In the genomic region with DNA sequence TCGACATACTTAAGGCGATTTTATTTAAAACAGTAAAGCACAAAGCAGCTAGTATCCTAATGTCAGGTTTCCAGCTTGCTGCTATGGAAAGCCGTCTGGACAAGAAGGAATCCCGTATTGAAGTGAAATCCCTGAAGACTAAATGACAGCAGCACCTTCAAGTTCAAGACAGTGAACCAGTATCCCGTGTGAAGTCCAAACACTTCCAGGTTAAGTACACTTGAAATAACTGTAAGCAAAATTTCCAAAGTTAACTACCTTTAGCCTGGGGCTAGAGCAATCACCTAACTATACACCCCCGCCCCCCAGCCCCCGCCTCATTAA, we compare ENCODE assay signal across 9 cellular contexts. TPM values are rescaled to one million over a fixed set of nuclear protein-coding genes. Genes with fewer than 3 reads are reported as not detected.
A peak's percentile ranks its signal among the peaks of the same experiment; 100 is the strongest.
DNase-seq lines count a peak whose midpoint lies in the region; ATAC-seq and TF ChIP-seq lines count a peak whose summit lies in the region.
"Had no signal": no experiment of that assay in that cellular context is flagged by ENCODE, and none has a peak within 500 bp of the region (broad histone marks: within the 10 kb centered on the region; RNA-seq: fewer than 3 reads in every experiment).

No MANE protein-coding gene starts in this region.

- H3F3A ChIP-seq in MM.1S (ENCODE audit: insufficient read depth, low read length), result no peaks in the 10 kb centered on the region

- H3K9me2 ChIP-seq in MM.1S (replicated peaks; ENCODE audit: insufficient read depth, low read length), result no peaks in the 10 kb centered on the region

- H3K27me3 ChIP-seq in A673 (replicated peaks; ENCODE audit: insufficient read depth, low read depth, low read length, poor library complexity) (no peaks in the 10 kb centered on the region), mucosa of rectum (ENCODE audit: control insufficient read depth in 2 of 2, insufficient read depth in 2 of 2, low read length in 2 of 2) (no peaks in the 10 kb centered on the region), MM.1S (replicated peaks; ENCODE audit: insufficient read depth, low read length) (no peaks in the 10 kb centered on the region)

- H3K27ac ChIP-seq in A673 (ENCODE audit: low read depth, low read length, poor library complexity, severe bottlenecking), result no peak overlapping the region
- peak overlapping the region; percentile 57 to 73 for H3K27ac ChIP-seq in mucosa of rectum (ENCODE audit: low read depth in 2 of 2, low read length in 2 of 2)
- H3K27ac ChIP-seq in MM.1S (ENCODE audit: low read length), result no peak overlapping the region

- peak overlapping the region in 1 of 2 donors; percentile 76 for H3K9ac ChIP-seq in mucosa of rectum (ENCODE audit: low read depth in 1 of 2, low read length in 2 of 2)
- H3K9ac ChIP-seq in MM.1S (ENCODE audit: low read length), result no peak overlapping the region

- CTCF ChIA-PET in A673 (lab: Charles Lee), result no interaction called here

- H3K79me2 ChIP-seq in MM.1S (ENCODE audit: low read length), result 0 out of 2 replicates have a peak, but pooled peaks cover 6% of the 10 kb centered on the region

- no peak overlapping the region for H3K4me2 ChIP-seq in MM.1S (ENCODE audit: low read depth, low read length)

- BruUV-seq in A673 (replicated peaks; lab: Mats Ljungman, UMichigan), result no TSS peak

- no peak for ATAC-seq in HG02981 (IDR thresholded peaks at IDR 0.05; ENCODE audit: unreplicated experiment)

- no peak for DNase-seq in A673 (ENCODE audit: low spot score)
- DNase-seq in HFF-Myc (ENCODE audit: extremely low read depth, low read depth), result no peak
- peak; percentile 32 for DNase-seq in cerebellar cortex (ENCODE audit: low spot score)
- DNase-seq in MM.1S, result no peak
- DNase-seq in SW480 (ENCODE audit: low spot score), result no peak
- no peak for DNase-seq in NCI-H526 treated with DMSO at 0.1 percent for 48 hours (lab: John Stamatoyannopoulos, UW)
- DNase-seq: NCI-H2107 had no signal

- no peaks in the 10 kb centered on the region for H4K20me1 ChIP-seq in MM.1S (ENCODE audit: insufficient read depth, low read length)

- H3K9me3 ChIP-seq in A673 (ENCODE audit: low read depth, low read length, poor library complexity, severe bottlenecking) (no peaks in the 10 kb centered on the region), mucosa of rectum (ENCODE audit: control insufficient read depth in 2 of 2, low read length in 2 of 2) (no peaks in the 10 kb centered on the region), MM.1S (replicated peaks; ENCODE audit: insufficient read depth, low read length) (no peaks in the 10 kb centered on the region)

- H3K4me3 ChIP-seq in A673 (ENCODE audit: low read depth, low read length, poor library complexity, severe bottlenecking), result peak overlapping the region; percentile 72
- H3K4me3 ChIP-seq in HFF-Myc (replicated peaks; ENCODE audit: low read depth, low read length), result peak overlapping the region; percentile 62
- H3K4me3 ChIP-seq in mucosa of rectum (ENCODE audit: low read length in 2 of 2), result peak overlapping the region; percentile 65 to 68
- H3K4me3 ChIP-seq in MM.1S (ENCODE audit: low read length), result no peak overlapping the region

- no peak overlapping the region for H2AFZ ChIP-seq in MM.1S (ENCODE audit: low read length)

- intact Hi-C loops in A673 (cut with micrococcal nuclease; ENCODE audit: unreplicated experiment), result no loop called here

- TF ChIP-seq CTCF in A673 (conservative IDR thresholded peaks at IDR 0.05; ENCODE audit: low read depth, low read length) (no peak), HFF-Myc (IDR thresholded peaks at IDR 0.05; ENCODE audit: low read depth, low read length, missing control alignments) (no peak), MM.1S (IDR thresholded peaks at IDR 0.05; ENCODE audit: low read length) (no peak)

- POLR2A ChIA-PET in A673 (lab: Charles Lee; ENCODE audit: low non-redundant PET), result no interaction called here

- H3K4me1 ChIP-seq in A673 (ENCODE audit: insufficient read depth, low read length, poor library complexity, severe bottlenecking) (peaks cover 26% of the 10 kb centered on the region), mucosa of rectum (ENCODE audit: control insufficient read depth in 2 of 2, insufficient read depth in 2 of 2, low read length in 2 of 2) (peaks cover 11 to 27% of the 10 kb centered on the region in 2 donors), MM.1S (ENCODE audit: low read length) (peaks cover 9% of the 10 kb centered on the region; the same call in 1 of the 2 replicates)

- H3K36me3 ChIP-seq in A673 (ENCODE audit: insufficient read depth, low read length, poor library complexity, severe bottlenecking) (no peaks in the 10 kb centered on the region), mucosa of rectum (ENCODE audit: control insufficient read depth in 2 of 2, insufficient read depth in 2 of 2, low read length in 2 of 2) (no peaks in the 10 kb centered on the region), MM.1S (replicated peaks; ENCODE audit: insufficient read depth, low read length) (no peaks in the 10 kb centered on the region)

RNA-seq across cellular contexts. Expression of a gene that starts 1.2 kb away (rescaled TPM):
- total RNA-seq in A673 (2021), result 61.6 and 65.1 TPM in 2 replicates

Comparison
In these comparisons a context has a peak if more than half of its experiments do, and no peak if none do; other contexts are left out.
1. H3K27ac ChIP-seq: peak in mucosa of rectum (2 of 2); none in A673 (single experiment) and MM.1S (single experiment).